ENCODE assay signal across 8 cellular contexts in the genomic region with DNA sequence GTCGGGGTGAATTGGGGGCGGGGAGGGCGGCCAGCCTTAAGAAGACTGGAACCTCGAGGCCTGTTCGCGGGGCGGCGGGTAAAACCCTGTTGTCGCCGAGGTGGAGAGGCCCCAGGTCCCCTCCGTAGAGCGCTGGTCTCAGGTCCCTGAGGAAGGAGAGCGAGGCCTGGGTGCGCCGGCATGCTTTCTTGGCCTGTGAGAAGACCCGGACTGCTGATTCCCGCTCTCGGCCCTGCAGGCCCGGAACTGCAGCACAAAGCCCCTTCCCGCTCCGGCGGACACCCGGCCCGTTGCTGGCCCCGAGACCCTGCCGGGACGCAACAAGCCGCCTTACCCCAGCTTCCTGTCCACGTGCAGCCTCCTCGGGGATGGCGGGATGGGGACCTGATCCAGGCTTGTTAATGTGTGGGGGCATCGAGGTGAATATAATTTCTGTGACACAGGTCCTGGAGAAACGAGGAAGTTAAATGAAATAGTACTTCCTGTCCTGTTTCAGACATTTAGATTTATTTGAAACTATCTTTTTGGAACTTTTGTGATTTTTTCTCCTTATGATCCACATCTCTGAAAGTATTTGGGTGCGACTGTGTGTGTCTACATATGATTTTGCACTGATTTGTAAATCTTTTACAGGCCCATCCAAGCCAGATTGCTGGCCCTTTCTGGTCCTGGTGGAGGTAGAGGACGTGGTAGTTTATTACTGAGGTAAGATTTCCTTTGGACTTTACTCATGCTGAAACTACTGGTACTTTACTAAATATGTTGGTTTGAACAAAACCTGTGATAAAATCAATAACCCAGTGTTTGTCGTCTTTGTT. TPM values are rescaled to one million over a fixed set of nuclear protein-coding genes. Genes with fewer than 3 reads are reported as not detected.
DNase-seq lines count a peak whose midpoint lies in the region; ATAC-seq and TF ChIP-seq lines count a peak whose summit lies in the region.

No MANE protein-coding gene starts in this region.

- H3K4me1 Mint-ChIP-seq in Caco-2 (ENCODE audit: low read depth, unreplicated experiment) (peaks cover 7% of the 10 kb centered on the region), endothelial cell (ENCODE audit: unreplicated experiment) (peaks cover 34% of the 10 kb centered on the region)
- H3K4me1 Mint-ChIP-seq in T-helper 1 cell treated with Interleukin-12 subunit alpha and Interleukin-12 subunit beta and Interleukin-4 antibody, amounts not matched to agents 30 μg/mL and 1 μg/mL, for 36 hours (ENCODE audit: low read depth), result peaks cover 35% of the 10 kb centered on the region

- ATAC-seq in GM19395 (IDR thresholded peaks at IDR 0.05; ENCODE audit: unreplicated experiment), result peak; percentile 7
- ATAC-seq in HG03521 (IDR thresholded peaks at IDR 0.05; ENCODE audit: unreplicated experiment), result peak; percentile 2

- H3K36me3 Mint-ChIP-seq in Caco-2 (ENCODE audit: insufficient read depth, unreplicated experiment), result peaks cover 10% of the 10 kb centered on the region
- peaks cover 39% of the 10 kb centered on the region for H3K36me3 Mint-ChIP-seq in T-helper 1 cell treated with Interleukin-12 subunit alpha and Interleukin-12 subunit beta and Interleukin-4 antibody, amounts not matched to agents 30 μg/mL and 1 μg/mL, for 36 hours (ENCODE audit: low read depth)
- H3K36me3 Mint-ChIP-seq in endothelial cell (ENCODE audit: low read depth, unreplicated experiment), result peaks cover 37% of the 10 kb centered on the region

- H3K4me1 ChIP-seq in Caco-2, result 0 out of 2 replicates have a peak, but pooled peaks cover 8% of the 10 kb centered on the region
- peaks cover 26% of the 10 kb centered on the region for H3K4me1 ChIP-seq in muscle layer of colon (ENCODE audit: insufficient read depth, low read length)
- peaks cover 11 to 23% (median 17%) of the 10 kb centered on the region in 4 donors for H3K4me1 ChIP-seq in transverse colon

- H3K36me3 ChIP-seq in Caco-2 (ENCODE audit: control insufficient read depth, insufficient read depth, low read length) (peaks cover 2% of the 10 kb centered on the region; the same call in 1 of the 2 replicates), muscle layer of colon (ENCODE audit: insufficient read depth, low read length) (peaks cover 42% of the 10 kb centered on the region), transverse colon (peaks cover 0 to 43% (median 21%) of the 10 kb centered on the region in 4 donors)

- DNase-seq in Caco-2 (peak; percentile 53 to 66), endothelial cell (ENCODE audit: low spot score) (peak; percentile 63), transverse colon (no peak)
- DNase-seq in effector CD4-positive, alpha-beta T cell, result no peak

- in situ Hi-C loops in transverse colon (cut with MboI; ENCODE audit: low pct_ligation_motif_present in 1 of 4, low pct_unique_long_range_greater_than_20kb in 1 of 4, low sequenced_read_pairs in 3 of 4), result loop anchor here in 2 of 4 donors (10.0 kb wide), 3 partner anchors 61 to 259 kb away; a partner anchor contains a TSS

- WGBS in transverse colon (ENCODE audit: low coverage in 1 of 2), 2 donors, result 0 to 5% methylated on average over 4 to 34 of the region's 36 CpGs

- H3K9me3 Mint-ChIP-seq in Caco-2 (ENCODE audit: unreplicated experiment), result no peaks in the 10 kb centered on the region
- no peaks in the 10 kb centered on the region for H3K9me3 Mint-ChIP-seq in T-helper 1 cell treated with Interleukin-12 subunit alpha and Interleukin-12 subunit beta and Interleukin-4 antibody, amounts not matched to agents 30 μg/mL and 1 μg/mL, for 36 hours
- H3K9me3 Mint-ChIP-seq in endothelial cell (ENCODE audit: unreplicated experiment), result no peaks in the 10 kb centered on the region

- H3K9me3 ChIP-seq in Caco-2 (no peaks in the 10 kb centered on the region), muscle layer of colon (ENCODE audit: low read length) (no peaks in the 10 kb centered on the region), transverse colon (no peaks in the 10 kb centered on the region)

- H3K9ac ChIP-seq in muscle layer of colon (ENCODE audit: low read length), result peak overlapping the region; percentile 52

- CTCF ChIA-PET in Caco-2 (lab: Charles Lee), result no interaction called here

- no peak for TF ChIP-seq EP300 in transverse colon (IDR thresholded peaks at IDR 0.05; ENCODE audit: low read depth)

- H3K27ac ChIP-seq in muscle layer of colon (ENCODE audit: low read depth, low read length) (peak overlapping the region; percentile 96), transverse colon (peak overlapping the region; percentile 91 to 98 (median 94))

- peak overlapping the region; percentile 58 for H3K4me3 ChIP-seq in Caco-2 (ENCODE audit: low read depth, low read length)
- H3K4me3 ChIP-seq in muscle layer of colon (ENCODE audit: low read depth in 1 of 2, low read length in 2 of 2), result peak overlapping the region; percentile 92 to 99
- H3K4me3 ChIP-seq in transverse colon, result peak overlapping the region; percentile 73 to 97 (median 90)

- TF ChIP-seq POLR2A in transverse colon (IDR thresholded peaks at IDR 0.05), result no peak

- POLR2A ChIA-PET in Caco-2 (lab: Charles Lee), result interaction anchor here (0.6 to 1.4 kb wide), 4 partner anchors 28 to 256 kb away, joined by 3 to 6 read pairs (median 4); a partner anchor contains a TSS

- intact Hi-C loops in Caco-2 (cut with micrococcal nuclease; ENCODE audit: unreplicated experiment) (loop anchor here (1.0 to 2.0 kb wide), 4 partner anchors 53 to 257 kb away; a partner anchor contains a TSS), transverse colon (cut with DNase I; ENCODE audit: low total_unique reads) (loop anchor here (5.0 kb wide), 1 partner anchor 92 kb away; no protein-coding TSS in a partner anchor)

- peak overlapping the region; percentile 98 for H3K27ac Mint-ChIP-seq in Caco-2 (ENCODE audit: unreplicated experiment)
- H3K27ac Mint-ChIP-seq in T-helper 1 cell treated with Interleukin-12 subunit alpha and Interleukin-12 subunit beta and Interleukin-4 antibody, amounts not matched to agents 30 μg/mL and 1 μg/mL, for 36 hours, result peak overlapping the region; percentile 100
- peak overlapping the region; percentile 100 for H3K27ac Mint-ChIP-seq in endothelial cell (ENCODE audit: unreplicated experiment)

- BruUV-seq in Caco-2 (replicated peaks; lab: Mats Ljungman, UMichigan), result TSS peak; percentile 67

- no peaks in the 10 kb centered on the region for H3K27me3 Mint-ChIP-seq in Caco-2 (ENCODE audit: insufficient read depth, unreplicated experiment)
- no peaks in the 10 kb centered on the region for H3K27me3 Mint-ChIP-seq in T-helper 1 cell treated with Interleukin-12 subunit alpha and Interleukin-12 subunit beta and Interleukin-4 antibody, amounts not matched to agents 30 μg/mL and 1 μg/mL, for 36 hours (ENCODE audit: low read depth)
- H3K27me3 Mint-ChIP-seq in endothelial cell (ENCODE audit: unreplicated experiment), result peaks cover 12% of the 10 kb centered on the region

- H3K27me3 ChIP-seq in Caco-2 (replicated peaks; ENCODE audit: control insufficient read depth, insufficient read depth, low read length), result no peaks in the 10 kb centered on the region
- H3K27me3 ChIP-seq in muscle layer of colon (ENCODE audit: control insufficient read depth in 1 of 2, insufficient read depth in 2 of 2, low read length in 2 of 2), result no peaks in the 10 kb centered on the region
- H3K27me3 ChIP-seq in transverse colon, result no peaks in the 10 kb centered on the region

- peak overlapping the region; percentile 92 for H3K4me3 Mint-ChIP-seq in Caco-2 (ENCODE audit: unreplicated experiment)
- H3K4me3 Mint-ChIP-seq in T-helper 1 cell treated with Interleukin-12 subunit alpha and Interleukin-12 subunit beta and Interleukin-4 antibody, amounts not matched to agents 30 μg/mL and 1 μg/mL, for 36 hours, result peak overlapping the region; percentile 99
- peak overlapping the region; percentile 100 for H3K4me3 Mint-ChIP-seq in endothelial cell (ENCODE audit: unreplicated experiment)

- TF ChIP-seq CTCF in Caco-2 (IDR thresholded peaks at IDR 0.05; ENCODE audit: insufficient read depth in 1 of 2, low read depth in 1 of 2, low read length in 1 of 2, severe bottlenecking in 1 of 2, unreplicated experiment in 1 of 2) (no peak), endothelial cell (IDR thresholded peaks at IDR 0.05; ENCODE audit: unreplicated experiment) (no peak), transverse colon (IDR thresholded peaks at IDR 0.05) (no peak)

RNA-seq across cellular contexts. Expression of a gene that starts 0.6 kb away (rescaled TPM):
- total RNA-seq in Caco-2 (2022), result 98.5 and 100 TPM in 2 replicates
- total RNA-seq in endothelial cell (ENCODE audit: unreplicated experiment), result 128 TPM
- 100 to 1,000 TPM in 1 of 4 donors, 10 to 100 TPM in 3; 33.0 to 159 (median 76.2) TPM for total RNA-seq in transverse colon

RNA-seq across cellular contexts. Expression of a gene that starts 5.5 kb away (rescaled TPM):
- 28.3 and 28.6 TPM in 2 replicates for total RNA-seq in Caco-2 (2022)
- total RNA-seq in endothelial cell (ENCODE audit: unreplicated experiment), result 28.5 TPM
- total RNA-seq in transverse colon, result 10 to 100 TPM in 3 of 4 donors, 1 to 10 TPM in 1; 3.7 to 48.8 (median 25.3) TPM

RNA-seq across cellular contexts. Expression of a gene that starts 58.1 kb away (rescaled TPM):
- total RNA-seq in Caco-2 (2022) (60.4 and 71.5 TPM in 2 replicates), endothelial cell (ENCODE audit: unreplicated experiment) (19.8 TPM), transverse colon (10 to 100 TPM; 54.1 to 83.0 (median 71.4) TPM)

Comparison
In these comparisons a context has a peak if more than half of its experiments do, and no peak if none do; other contexts are left out.
1. DNase-seq: peak in Caco-2 (2 of 2) and endothelial cell (single experiment); none in transverse colon (single experiment) and effector CD4-positive, alpha-beta T cell (single experiment).
2. Peak in every context shown above with its lines, with median percentiles within 50 percentile points of each other: H3K4me3 ChIP-seq, H3K27ac Mint-ChIP-seq and H3K4me3 Mint-ChIP-seq.